Comparison of ENCODE assay signal across 15 cellular contexts in genomic region chrX:148204195-148204594, GRCh38.
DNase-seq lines count a peak whose midpoint lies in the region; ATAC-seq and TF ChIP-seq lines count a peak whose summit lies in the region.
"Had no signal": no experiment of that assay in that cellular context is flagged by ENCODE, and none has a peak within 500 bp of the region (broad histone marks: within the 10 kb centered on the region; RNA-seq: fewer than 3 reads in every experiment).

No MANE protein-coding gene starts in this region.

- intact Hi-C loops in OCI-LY7 (cut with micrococcal nuclease; ENCODE audit: unreplicated experiment), result no loop called here

- H4K20me1 ChIP-seq in BLaER1 treated with 17β-estradiol and CSF1 and Interleukin-3, amounts not matched to agents 10 nM and 100 nM, result no peaks in the 10 kb centered on the region
- H4K20me1 ChIP-seq in Karpas-422 (ENCODE audit: insufficient read depth, low read depth, low read length) (no peaks in the 10 kb centered on the region), OCI-LY7 (ENCODE audit: insufficient read depth, low read length) (no peaks in the 10 kb centered on the region)

- ATAC-seq in stimulated activated naive B cell treated with anti-CD40 and anti-IgM and Interleukin-4, amounts not matched to agents 10 μg/mL and 1 μg/mL and 100 μg/mL, for 72 hours (replicated peaks), result peak; percentile 42 to 59
- ATAC-seq in HG02798 (IDR thresholded peaks at IDR 0.05; ENCODE audit: poor library complexity, unreplicated experiment), result no peak

- peaks cover 0 to 12% (median 8%) of the 10 kb centered on the region in 10 experiments; a peak in 11 of 20 replicates for H3K4me1 ChIP-seq in BLaER1 treated with 17β-estradiol and CSF1 and Interleukin-3, amounts not matched to agents 10 nM and 100 nM
- H3K4me1 ChIP-seq in Karpas-422 (ENCODE audit: low read length) (peaks cover 11% of the 10 kb centered on the region), OCI-LY7 (ENCODE audit: insufficient read depth, low read length, poor library complexity, severe bottlenecking) (peaks cover 9% of the 10 kb centered on the region)
- H3K4me1 ChIP-seq: BE2C, Caco-2 had no signal

- BruUV-seq in OCI-LY7 (replicated peaks; lab: Mats Ljungman, UMichigan), result no TSS peak

- H3K36me3 ChIP-seq in BLaER1 treated with 17β-estradiol and CSF1 and Interleukin-3, amounts not matched to agents 10 nM and 100 nM, result no peaks in the 10 kb centered on the region
- H3K36me3 ChIP-seq in Karpas-422 (ENCODE audit: insufficient read depth, low read length) (no peaks in the 10 kb centered on the region; the same call in 1 of the 2 replicates), OCI-LY7 (ENCODE audit: insufficient read depth, low read length) (no peaks in the 10 kb centered on the region)
- H3K36me3 ChIP-seq: BE2C had no signal

- no peaks in the 10 kb centered on the region for H3K27me3 ChIP-seq in BLaER1 treated with 17β-estradiol and CSF1 and Interleukin-3, amounts not matched to agents 10 nM and 100 nM
- no peaks in the 10 kb centered on the region for H3K27me3 ChIP-seq in Karpas-422 (ENCODE audit: low read length)
- H3K27me3 ChIP-seq: BE2C had no signal

- no peak overlapping the region for H3K9ac ChIP-seq in BLaER1 treated with 17β-estradiol and CSF1 and Interleukin-3, amounts not matched to agents 10 nM and 100 nM
- H3K9ac ChIP-seq in Karpas-422 (ENCODE audit: low read length), result 0 out of 2 replicates have a peak overlapping the region, but pooled peaks have one; percentile 15

- peak; percentile 57 for DNase-seq in Karpas-422
- peak; percentile 18 for DNase-seq in OCI-LY7 (ENCODE audit: low spot score)
- no peak for DNase-seq in stimulated activated naive B cell treated with anti-CD40 and anti-IgM and Interleukin-4, amounts not matched to agents 10 μg/mL and 1 μg/mL and 100 μg/mL, for 72 hours
- no peak for DNase-seq in hepatic stellate cell (ENCODE audit: low spot score)
- DNase-seq in SKM-1 (lab: John Stamatoyannopoulos, UW; ENCODE audit: unreplicated experiment), result no peak
- DNase-seq: ACHN; BE2C; Caco-2; CD8-positive, alpha-beta memory T cell; GF-D8; GOT3; H9 had no signal

- H3K36me3 Mint-ChIP-seq in stimulated activated naive B cell treated with anti-CD40 and anti-IgM and Interleukin-4, amounts not matched to agents 10 μg/mL and 1 μg/mL and 100 μg/mL, for 72 hours, result no peaks in the 10 kb centered on the region
- H3K36me3 Mint-ChIP-seq: CD8-positive, alpha-beta memory T cell; IgD-negative memory B cell had no signal

- peaks cover 8 to 9% of the 10 kb centered on the region in 2 donors for H3K9me3 Mint-ChIP-seq in stimulated activated naive B cell treated with anti-CD40 and anti-IgM and Interleukin-4, amounts not matched to agents 10 μg/mL and 1 μg/mL and 100 μg/mL, for 72 hours

- POLR2A ChIA-PET in OCI-LY7 (lab: Charles Lee), result interaction anchor here (1.5 kb wide), 1 partner anchor 12 kb away, joined by 3 read pairs; no protein-coding TSS in a partner anchor

- CTCF ChIA-PET in OCI-LY7 (lab: Charles Lee; ENCODE audit: unreplicated experiment), result no interaction called here

- H3K79me2 ChIP-seq in Karpas-422 (ENCODE audit: low read length) (no peaks in the 10 kb centered on the region), OCI-LY7 (ENCODE audit: insufficient read depth, low read depth, low read length) (no peaks in the 10 kb centered on the region)

- no peak overlapping the region for H3K4me3 ChIP-seq in BLaER1 treated with 17β-estradiol and CSF1 and Interleukin-3, amounts not matched to agents 10 nM and 100 nM
- peak overlapping the region; percentile 24; the same call in 1 of the 2 replicates for H3K4me3 ChIP-seq in Karpas-422 (ENCODE audit: low read length)
- H3K4me3 ChIP-seq in OCI-LY7 (ENCODE audit: low read depth, low read length, poor library complexity, severe bottlenecking), result peak overlapping the region; percentile 29

- TF ChIP-seq CTCF in OCI-LY7 (conservative IDR thresholded peaks at IDR 0.05; ENCODE audit: low read length), result no peak

- no peak overlapping the region for H3K4me3 Mint-ChIP-seq in stimulated activated naive B cell treated with anti-CD40 and anti-IgM and Interleukin-4, amounts not matched to agents 10 μg/mL and 1 μg/mL and 100 μg/mL, for 72 hours
- H3K4me3 Mint-ChIP-seq: H9, IgD-negative memory B cell had no signal

- H3K27me3 Mint-ChIP-seq in stimulated activated naive B cell treated with anti-CD40 and anti-IgM and Interleukin-4, amounts not matched to agents 10 μg/mL and 1 μg/mL and 100 μg/mL, for 72 hours, result no peaks in the 10 kb centered on the region

- H3K27ac Mint-ChIP-seq in stimulated activated naive B cell treated with anti-CD40 and anti-IgM and Interleukin-4, amounts not matched to agents 10 μg/mL and 1 μg/mL and 100 μg/mL, for 72 hours, result no peak overlapping the region
- H3K27ac Mint-ChIP-seq: H9, IgD-negative memory B cell had no signal

- peak overlapping the region in 6 of 11 experiments; percentile 8 to 61 (median 45); a peak in 10 of 22 replicates for H3K4me2 ChIP-seq in BLaER1 treated with 17β-estradiol and CSF1 and Interleukin-3, amounts not matched to agents 10 nM and 100 nM
- H3K4me2 ChIP-seq in Karpas-422 (ENCODE audit: low read depth, low read length, poor library complexity, severe bottlenecking) (peak overlapping the region; percentile 33), OCI-LY7 (ENCODE audit: low read length) (peak overlapping the region; percentile 26; the same call in 1 of the 2 replicates)

- H3K9me2 ChIP-seq in Karpas-422 (replicated peaks; ENCODE audit: insufficient read depth, low read length) (no peaks in the 10 kb centered on the region), OCI-LY7 (ENCODE audit: insufficient read depth, low read length) (no peaks in the 10 kb centered on the region)

- H3K27ac ChIP-seq in BLaER1 treated with 17β-estradiol and CSF1 and Interleukin-3, amounts not matched to agents 10 nM and 100 nM, result no peak overlapping the region
- H3K27ac ChIP-seq in Karpas-422 (ENCODE audit: low read length) (no peak overlapping the region), OCI-LY7 (ENCODE audit: low read depth, low read length, poor library complexity, severe bottlenecking) (no peak overlapping the region)

- H3K9me3 ChIP-seq in BLaER1 treated with 17β-estradiol and CSF1 and Interleukin-3, amounts not matched to agents 10 nM and 100 nM (replicated peaks in 1 of 11), result peaks cover 16 to 38% (median 23%) of the 10 kb centered on the region in 11 experiments
- H3K9me3 ChIP-seq in Karpas-422 (ENCODE audit: low read length) (no peaks in the 10 kb centered on the region), OCI-LY7 (ENCODE audit: low read length) (no peaks in the 10 kb centered on the region)
- H3K9me3 ChIP-seq: BE2C, Caco-2 had no signal

- peaks cover 5 to 7% of the 10 kb centered on the region in 2 donors for H3K4me1 Mint-ChIP-seq in stimulated activated naive B cell treated with anti-CD40 and anti-IgM and Interleukin-4, amounts not matched to agents 10 μg/mL and 1 μg/mL and 100 μg/mL, for 72 hours
- H3K4me1 Mint-ChIP-seq: H9 had no signal

- H2AFZ ChIP-seq in Karpas-422 (ENCODE audit: low read length) (peak overlapping the region; percentile 96), OCI-LY7 (ENCODE audit: low read length) (peak overlapping the region; percentile 51)

Comparison
In these comparisons a context has a peak if more than half of its experiments do, and no peak if none do; other contexts are left out.
1. H3K4me3 ChIP-seq: peak in Karpas-422 (single experiment) and OCI-LY7 (single experiment); none in BLaER1 treated with 17β-estradiol and CSF1 and Interleukin-3, amounts not matched to agents 10 nM and 100 nM (0 of 10).
2. DNase-seq: peak in Karpas-422 (single experiment) and OCI-LY7 (single experiment); none in stimulated activated naive B cell treated with anti-CD40 and anti-IgM and Interleukin-4, amounts not matched to agents 10 μg/mL and 1 μg/mL and 100 μg/mL, for 72 hours (single experiment), hepatic stellate cell (single experiment) and SKM-1 (single experiment).
3. Peak in every context shown above with its lines, with median percentiles within 50 percentile points of each other: H3K4me2 ChIP-seq.